ENCODE assay signal across 1 cellular context in genomic region chr6:163253556-163254213, GRCh38.
TF ChIP-seq lines count a peak whose summit lies in the region.

No MANE protein-coding gene starts in this region.

TF ChIP-seq in GM23338, 12 proteins besides CTCF, POLR2A, EP300 and RAD21 (continued from another document):
- TF ChIP-seq ZNF462 (CRISPR knock-in tag; IDR thresholded peaks at IDR 0.05) (no peak), ZNF114 (CRISPR knock-in tag; IDR thresholded peaks at IDR 0.05) (no peak), REST (IDR thresholded peaks at IDR 0.05; ENCODE audit: unreplicated experiment) (no peak), CREB1 (CRISPR knock-in tag; IDR thresholded peaks at IDR 0.05; ENCODE audit: low read depth) (no peak)
